Comparison of ENCODE assay signal across 1 cellular context in the genomic region with DNA sequence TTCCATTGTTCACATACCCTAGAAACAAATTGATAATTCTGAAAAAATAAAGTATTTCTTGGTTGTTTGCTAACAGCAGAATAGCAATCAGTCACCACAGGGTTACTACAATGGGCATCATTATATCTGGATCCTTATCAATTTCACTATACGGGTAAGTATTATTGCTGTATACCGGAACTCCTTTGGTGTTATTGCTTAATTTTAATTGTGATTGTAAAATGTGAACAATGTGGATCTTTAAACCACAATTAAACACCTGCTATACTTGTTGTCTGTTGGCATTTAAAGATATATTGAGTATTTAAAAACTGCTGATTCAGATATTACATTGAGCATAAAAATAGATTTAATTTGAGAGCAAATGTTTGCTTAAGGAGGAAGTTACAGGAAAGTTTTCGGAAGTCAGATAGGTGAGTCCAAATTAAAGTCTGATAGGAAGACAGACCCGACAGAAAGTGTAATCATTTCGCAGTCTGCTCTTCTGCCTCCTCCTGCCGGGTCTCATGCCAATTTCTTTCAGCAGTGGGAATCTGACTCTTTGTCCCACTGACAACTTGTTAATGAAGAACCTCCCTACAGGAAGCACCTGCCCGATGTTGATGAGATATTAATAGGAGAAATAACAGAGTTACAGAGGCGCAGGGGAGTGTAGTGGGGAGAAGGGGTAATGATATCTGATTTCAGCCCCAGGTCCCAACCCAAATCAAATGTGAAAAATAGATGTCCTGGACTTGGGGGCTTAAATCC.
TF ChIP-seq lines count a peak whose summit lies in the region.

No MANE protein-coding gene starts in this region.

TF ChIP-seq in IMR-90, 13 proteins besides CTCF, POLR2A, EP300 and RAD21 (continued from another document):
- TF ChIP-seq, protein P1, sequence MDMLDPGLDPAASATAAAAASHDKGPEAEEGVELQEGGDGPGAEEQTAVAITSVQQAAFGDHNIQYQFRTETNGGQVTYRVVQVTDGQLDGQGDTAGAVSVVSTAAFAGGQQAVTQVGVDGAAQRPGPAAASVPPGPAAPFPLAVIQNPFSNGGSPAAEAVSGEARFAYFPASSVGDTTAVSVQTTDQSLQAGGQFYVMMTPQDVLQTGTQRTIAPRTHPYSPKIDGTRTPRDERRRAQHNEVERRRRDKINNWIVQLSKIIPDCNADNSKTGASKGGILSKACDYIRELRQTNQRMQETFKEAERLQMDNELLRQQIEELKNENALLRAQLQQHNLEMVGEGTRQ (IDR thresholded peaks at IDR 0.05; ENCODE audit: low read depth, low read length), result no peak
- TF ChIP-seq FOS (IDR thresholded peaks at IDR 0.05; ENCODE audit: low read depth, low read length) (no peak), SMC3 (IDR thresholded peaks at IDR 0.05; ENCODE audit: low read depth, low read length) (no peak), MAFK (IDR thresholded peaks at IDR 0.05; ENCODE audit: low read depth, low read length) (peak; percentile 83), MAZ (IDR thresholded peaks at IDR 0.05; ENCODE audit: borderline replicate concordance, low read depth, low read length) (no peak), CHD1 (IDR thresholded peaks at IDR 0.05; ENCODE audit: low read depth, low read length) (no peak)
TF ChIP-seq in IMR-90: peak in this region for 1.
